20 cellular contexts compared by ENCODE assay signal in genomic region chr11:6727971-6728890, GRCh38. TPM values are rescaled to one million over a fixed set of nuclear protein-coding genes. Genes with fewer than 3 reads are reported as not detected.
DNase-seq lines count a peak whose midpoint lies in the region; ATAC-seq, FAIRE-seq and TF ChIP-seq lines count a peak whose summit lies in the region.
"Had no signal": no experiment of that assay in that cellular context is flagged by ENCODE, and none has a peak within 500 bp of the region (broad histone marks: within the 10 kb centered on the region; RNA-seq: fewer than 3 reads in every experiment).

No MANE protein-coding gene starts in this region.

- H3K4me3 Mint-ChIP-seq in CD4-positive, alpha-beta memory T cell = peak overlapping the region in 5 of 8 donors; percentile 31 to 57 (median 40)
- peak overlapping the region in 2 of 4 donors; percentile 32 to 33 for H3K4me3 Mint-ChIP-seq in IgD-negative memory B cell
- H3K4me3 Mint-ChIP-seq in naive thymus-derived CD4-positive, alpha-beta T cell = peak overlapping the region in 7 of 10 donors; percentile 22 to 78 (median 50)
- H3K4me3 Mint-ChIP-seq in activated T-helper 1 cell treated with anti-CD3 and anti-CD28 coated beads, Interleukin-12 subunit alpha, Interleukin-12 subunit beta, Interleukin-2, Interleukin-4 antibody, amounts not matched to agents 30 ng/mL and 10 ng/mL and 1 ng/mL, durations not matched to agents 14 hours and 24 hours and 36 hours = no peak overlapping the region
- H3K4me3 Mint-ChIP-seq in MCF 10A (ENCODE audit: unreplicated experiment) = no peak overlapping the region
- H3K4me3 Mint-ChIP-seq: type B pancreatic cell had no signal

- H3K36me3 ChIP-seq in CD4-positive, alpha-beta memory T cell (ENCODE audit: insufficient read depth, low read length) = no peaks in the 10 kb centered on the region
- peaks cover 0 to 17% (median 0%) of the 10 kb centered on the region in 3 experiments for H3K36me3 ChIP-seq in naive thymus-derived CD4-positive, alpha-beta T cell (ENCODE audit: control insufficient read depth in 2 of 3, insufficient read depth in 3 of 3, low read length in 3 of 3)
- H3K36me3 ChIP-seq in pancreas = no peaks in the 10 kb centered on the region
- H3K36me3 ChIP-seq: BLaER1 had no signal

- no peaks in the 10 kb centered on the region for H3K27me3 ChIP-seq in CD4-positive, alpha-beta memory T cell (ENCODE audit: insufficient read depth, low read length)
- H3K27me3 ChIP-seq in naive thymus-derived CD4-positive, alpha-beta T cell (ENCODE audit: control insufficient read depth in 2 of 2, insufficient read depth in 2 of 2, low read length in 2 of 2) = no peaks in the 10 kb centered on the region
- H3K27me3 ChIP-seq in pancreas = no peaks in the 10 kb centered on the region
- H3K27me3 ChIP-seq: BLaER1 had no signal

- no peak for FAIRE-seq in pancreas (lab: Jason Lieb, UNC)

- DNase-seq in CD4-positive, alpha-beta memory T cell = no peak
- DNase-seq in dermis blood vessel endothelial cell = peak; percentile 40
- no peak for DNase-seq in naive thymus-derived CD4-positive, alpha-beta T cell
- DNase-seq in GM19240 (ENCODE audit: insufficient read length, low spot score) = no peak
- no peak for DNase-seq in activated T-helper 1 cell treated with anti-CD3 and anti-CD28 coated beads, Interleukin-12 subunit alpha, Interleukin-12 subunit beta, Interleukin-2, Interleukin-4 antibody, amounts not matched to agents 30 ng/mL and 10 ng/mL and 1 ng/mL, durations not matched to agents 14 hours and 24 hours and 36 hours (ENCODE audit: low spot score)
- no peak for DNase-seq in pancreas
- no peak for DNase-seq in MCF 10A (ENCODE audit: unreplicated experiment)
- DNase-seq: activated CD4-positive, alpha-beta T cell treated with anti-CD3 and anti-CD28 coated beads for 4 hours; activated T-cell treated with anti-CD3 and anti-CD28 coated beads for 4 hours; central memory CD4-positive, alpha-beta T cell; DMS153; effector CD8-positive, alpha-beta T cell; NCI-H187 treated with DMSO at 0.1 percent for 48 hours; NCI-H510A; SHP77 treated with DMSO at 0.1 percent for 48 hours had no signal

- H3K36me3 Mint-ChIP-seq in CD4-positive, alpha-beta memory T cell = peaks cover 61 to 62% of the 10 kb centered on the region in 2 donors
- peaks cover 17% of the 10 kb centered on the region for H3K36me3 Mint-ChIP-seq in IgD-negative memory B cell
- peaks cover 18 to 75% (median 59%) of the 10 kb centered on the region in 5 donors for H3K36me3 Mint-ChIP-seq in naive thymus-derived CD4-positive, alpha-beta T cell
- H3K36me3 Mint-ChIP-seq in activated T-helper 1 cell treated with anti-CD3 and anti-CD28 coated beads, Interleukin-12 subunit alpha, Interleukin-12 subunit beta, Interleukin-2, Interleukin-4 antibody, amounts not matched to agents 30 ng/mL and 10 ng/mL and 1 ng/mL, durations not matched to agents 14 hours and 24 hours and 36 hours (ENCODE audit: low read depth) = peaks cover 52% of the 10 kb centered on the region
- no peaks in the 10 kb centered on the region for H3K36me3 Mint-ChIP-seq in MCF 10A (ENCODE audit: insufficient read depth, unreplicated experiment)
- H3K36me3 Mint-ChIP-seq: type B pancreatic cell had no signal

- H3K9me3 Mint-ChIP-seq in CD4-positive, alpha-beta memory T cell = peaks cover 0 to 14% (median 1%) of the 10 kb centered on the region in 8 donors
- H3K9me3 Mint-ChIP-seq in IgD-negative memory B cell (peaks cover 0 to 5% (median 3%) of the 10 kb centered on the region in 3 donors), MCF 10A (ENCODE audit: unreplicated experiment) (no peaks in the 10 kb centered on the region)
- H3K9me3 Mint-ChIP-seq in naive thymus-derived CD4-positive, alpha-beta T cell = peaks cover 0 to 45% (median 20%) of the 10 kb centered on the region in 11 donors
- H3K9me3 Mint-ChIP-seq in activated T-helper 1 cell treated with anti-CD3 and anti-CD28 coated beads, Interleukin-12 subunit alpha, Interleukin-12 subunit beta, Interleukin-2, Interleukin-4 antibody, amounts not matched to agents 30 ng/mL and 10 ng/mL and 1 ng/mL, durations not matched to agents 14 hours and 24 hours and 36 hours = peaks cover 19% of the 10 kb centered on the region
- H3K9me3 Mint-ChIP-seq: type B pancreatic cell had no signal

- TF ChIP-seq CTCF in pancreas (IDR thresholded peaks at IDR 0.05) (no peak), MCF 10A (IDR thresholded peaks at IDR 0.05; ENCODE audit: unreplicated experiment) (no peak)

- no peak for ATAC-seq in naive thymus-derived CD4-positive, alpha-beta T cell
- no peak for ATAC-seq in pancreas

- POLR2A ChIA-PET in CD4-positive, alpha-beta memory T cell (lab: Charles Lee; ENCODE audit: partially characterized antibody) = interaction anchor here (0.6 to 3.0 kb wide), 6 partner anchors 8 to 27 kb away, joined by 3 to 12 read pairs (median 3); no protein-coding TSS in a partner anchor
- POLR2A ChIA-PET in naive thymus-derived CD4-positive, alpha-beta T cell (lab: Charles Lee) = interaction anchor here (0.8 to 1.8 kb wide), 4 partner anchors 10 to 337 kb away, joined by 3 to 5 read pairs (median 4); no protein-coding TSS in a partner anchor
- POLR2A ChIA-PET in MCF 10A (lab: Yijun Ruan, JAX) = no interaction called here

- H3K4me3 ChIP-seq in CD4-positive, alpha-beta memory T cell (ENCODE audit: low read length in 2 of 2) = no peak overlapping the region
- no peak overlapping the region for H3K4me3 ChIP-seq in naive thymus-derived CD4-positive, alpha-beta T cell (ENCODE audit: low read length)
- H3K4me3 ChIP-seq in pancreas = no peak overlapping the region
- H3K4me3 ChIP-seq: BLaER1 had no signal

- no peak overlapping the region for H3K27ac ChIP-seq in CD4-positive, alpha-beta memory T cell (ENCODE audit: low read depth, low read length)
- peak overlapping the region; percentile 32 for H3K27ac ChIP-seq in naive thymus-derived CD4-positive, alpha-beta T cell (ENCODE audit: low read depth, low read length)
- no peak overlapping the region for H3K27ac ChIP-seq in pancreas
- H3K27ac ChIP-seq: BLaER1 had no signal

- H3K9me3 ChIP-seq in CD4-positive, alpha-beta memory T cell (ENCODE audit: control insufficient read depth in 1 of 2, low read length in 2 of 2) = no peaks in the 10 kb centered on the region
- H3K9me3 ChIP-seq in naive thymus-derived CD4-positive, alpha-beta T cell (ENCODE audit: control insufficient read depth in 2 of 3, low read length in 3 of 3) = peaks cover 0 to 5% (median 0%) of the 10 kb centered on the region in 3 experiments
- H3K9me3 ChIP-seq in pancreas = no peaks in the 10 kb centered on the region
- H3K9me3 ChIP-seq: BLaER1 had no signal

- no TSS peak for BruUV-seq in MCF 10A (replicated peaks; lab: Mats Ljungman, UMichigan)

- WGBS in pancreas, 2 donors = 39 to 56% methylated on average over 6 of the region's 6 CpGs

- intact Hi-C loops in CD4-positive, alpha-beta memory T cell (cut with micrococcal nuclease) = loop anchor here (2.0 kb wide), 1 partner anchor 15 kb away; no protein-coding TSS in a partner anchor
- intact Hi-C loops in naive thymus-derived CD4-positive, alpha-beta T cell (cut with micrococcal nuclease) = no loop called here
- intact Hi-C loops in activated T-helper 1 cell treated with anti-CD3 and anti-CD28 coated beads, Interleukin-12 subunit alpha, Interleukin-12 subunit beta, Interleukin-2, Interleukin-4 antibody, amounts not matched to agents 30 ng/mL and 10 ng/mL and 1 ng/mL, durations not matched to agents 14 hours and 24 hours and 36 hours (cut with micrococcal nuclease) = no loop called here
- intact Hi-C loops in pancreas (cut with DNase I) (no loop called here), MCF 10A (cut with micrococcal nuclease) (no loop called here)

- H3K27ac Mint-ChIP-seq in CD4-positive, alpha-beta memory T cell = peak overlapping the region; percentile 33 to 93 (median 74)
- peak overlapping the region in 2 of 3 donors; percentile 31 to 71 for H3K27ac Mint-ChIP-seq in IgD-negative memory B cell
- peak overlapping the region in 8 of 9 donors; percentile 37 to 91 (median 80) for H3K27ac Mint-ChIP-seq in naive thymus-derived CD4-positive, alpha-beta T cell
- H3K27ac Mint-ChIP-seq in activated T-helper 1 cell treated with anti-CD3 and anti-CD28 coated beads, Interleukin-12 subunit alpha, Interleukin-12 subunit beta, Interleukin-2, Interleukin-4 antibody, amounts not matched to agents 30 ng/mL and 10 ng/mL and 1 ng/mL, durations not matched to agents 14 hours and 24 hours and 36 hours = no peak overlapping the region
- H3K27ac Mint-ChIP-seq in MCF 10A (ENCODE audit: low read depth, unreplicated experiment) = no peak overlapping the region
- H3K27ac Mint-ChIP-seq: progenitor cell of endocrine pancreas, type B pancreatic cell had no signal

- CTCF ChIA-PET in CD4-positive, alpha-beta memory T cell (lab: Charles Lee; ENCODE audit: partially characterized antibody) = interaction anchor here (0.6 to 5.2 kb wide), 8 partner anchors 10 to 289 kb away, joined by 3 to 37 read pairs (median 3); no protein-coding TSS in a partner anchor
- CTCF ChIA-PET in naive thymus-derived CD4-positive, alpha-beta T cell (lab: Charles Lee) = interaction anchor here (0.6 to 1.6 kb wide), 8 partner anchors 9 to 197 kb away, joined by 3 to 7 read pairs (median 4); no protein-coding TSS in a partner anchor
- CTCF ChIA-PET in MCF 10A (lab: Yijun Ruan, JAX) = interaction anchor here (0.7 to 2.9 kb wide), 4 partner anchors 10 to 84 kb away, joined by 3 to 20 read pairs (median 8); partner anchors contain the start of gene MRPL17

- H3K4me1 ChIP-seq in CD4-positive, alpha-beta memory T cell (ENCODE audit: insufficient read depth, low read length) = peaks cover 70% of the 10 kb centered on the region
- peaks cover 37 to 46% of the 10 kb centered on the region in 2 donors for H3K4me1 ChIP-seq in naive thymus-derived CD4-positive, alpha-beta T cell (ENCODE audit: control insufficient read depth in 2 of 2, insufficient read depth in 2 of 2, low read length in 2 of 2)
- no peaks in the 10 kb centered on the region for H3K4me1 ChIP-seq in pancreas
- H3K4me1 ChIP-seq: BLaER1 had no signal

- no peaks in the 10 kb centered on the region for H3K27me3 Mint-ChIP-seq in CD4-positive, alpha-beta memory T cell
- H3K27me3 Mint-ChIP-seq in IgD-negative memory B cell = no peaks in the 10 kb centered on the region
- no peaks in the 10 kb centered on the region for H3K27me3 Mint-ChIP-seq in naive thymus-derived CD4-positive, alpha-beta T cell
- H3K27me3 Mint-ChIP-seq in activated T-helper 1 cell treated with anti-CD3 and anti-CD28 coated beads, Interleukin-12 subunit alpha, Interleukin-12 subunit beta, Interleukin-2, Interleukin-4 antibody, amounts not matched to agents 30 ng/mL and 10 ng/mL and 1 ng/mL, durations not matched to agents 14 hours and 24 hours and 36 hours (ENCODE audit: insufficient read depth) = no peaks in the 10 kb centered on the region
- H3K27me3 Mint-ChIP-seq in MCF 10A (ENCODE audit: insufficient read depth, unreplicated experiment) = peaks cover 56% of the 10 kb centered on the region
- H3K27me3 Mint-ChIP-seq: progenitor cell of endocrine pancreas had no signal

- peaks cover 50 to 93% (median 71%) of the 10 kb centered on the region in 4 donors for H3K4me1 Mint-ChIP-seq in CD4-positive, alpha-beta memory T cell
- H3K4me1 Mint-ChIP-seq in IgD-negative memory B cell (peaks cover 28 to 42% (median 34%) of the 10 kb centered on the region in 3 donors), MCF 10A (ENCODE audit: insufficient read depth, unreplicated experiment) (no peaks in the 10 kb centered on the region)
- peaks cover 34 to 95% (median 73%) of the 10 kb centered on the region in 7 donors for H3K4me1 Mint-ChIP-seq in naive thymus-derived CD4-positive, alpha-beta T cell
- peaks cover 38% of the 10 kb centered on the region for H3K4me1 Mint-ChIP-seq in activated T-helper 1 cell treated with anti-CD3 and anti-CD28 coated beads, Interleukin-12 subunit alpha, Interleukin-12 subunit beta, Interleukin-2, Interleukin-4 antibody, amounts not matched to agents 30 ng/mL and 10 ng/mL and 1 ng/mL, durations not matched to agents 14 hours and 24 hours and 36 hours (ENCODE audit: low read depth)

RNA-seq across cellular contexts. Expression of gene OR2AG2, which starts 43.5 kb away (rescaled TPM):
- total RNA-seq in CD4-positive, alpha-beta memory T cell = not detected
- not detected for polyA plus RNA-seq in CD4-positive, alpha-beta memory T cell
- polyA plus RNA-seq in IgD-negative memory B cell = not detected
- total RNA-seq in dermis blood vessel endothelial cell = not detected in 2 replicates
- under 1 TPM in 1 of 5 experiments, not detected in 4; 0.15 TPM for total RNA-seq in naive thymus-derived CD4-positive, alpha-beta T cell
- polyA plus RNA-seq in naive thymus-derived CD4-positive, alpha-beta T cell = not detected
- 0.23 and 0.47 TPM in 2 replicates for total RNA-seq in activated T-helper 1 cell treated with anti-CD3 and anti-CD28 coated beads, Interleukin-12 subunit alpha, Interleukin-12 subunit beta, Interleukin-2, Interleukin-4 antibody, amounts not matched to agents 30 ng/mL and 10 ng/mL and 1 ng/mL, durations not matched to agents 14 hours and 24 hours and 36 hours
- under 1 TPM in 5 of 6 donors, not detected in 1; 0.08 to 0.17 (median 0.12) TPM for total RNA-seq in pancreas
- not detected for polyA plus RNA-seq in pancreas
- 0.37 and 0.39 TPM in 2 replicates for total RNA-seq in MCF 10A (2022)

RNA-seq across cellular contexts. Expression of gene MRPL17, which starts 45.1 kb away (rescaled TPM):
- total RNA-seq in CD4-positive, alpha-beta memory T cell = 10 to 100 TPM; 33.4 to 36.9 TPM
- polyA plus RNA-seq in CD4-positive, alpha-beta memory T cell = 10 to 100 TPM; 12.7 to 42.6 TPM
- polyA plus RNA-seq in IgD-negative memory B cell (15.8 TPM), pancreas (10 to 100 TPM; 33.6 to 33.8 TPM)
- total RNA-seq in dermis blood vessel endothelial cell (31.2 and 61.6 TPM in 2 replicates), pancreas (10 to 100 TPM; 10.6 to 24.5 (median 19.8) TPM), MCF 10A (2022) (78.0 and 88.4 TPM in 2 replicates)
- total RNA-seq in naive thymus-derived CD4-positive, alpha-beta T cell = 10 to 100 TPM in 4 of 5 experiments, 1 to 10 TPM in 1; 10.0 to 70.3 (median 26.4) TPM
- polyA plus RNA-seq in naive thymus-derived CD4-positive, alpha-beta T cell = 10 to 100 TPM; 21.6 to 33.4 TPM
- total RNA-seq in activated T-helper 1 cell treated with anti-CD3 and anti-CD28 coated beads, Interleukin-12 subunit alpha, Interleukin-12 subunit beta, Interleukin-2, Interleukin-4 antibody, amounts not matched to agents 30 ng/mL and 10 ng/mL and 1 ng/mL, durations not matched to agents 14 hours and 24 hours and 36 hours = 121 and 132 TPM in 2 replicates

RNA-seq across cellular contexts. Expression of gene OR2AG1, which starts 54.6 kb away (rescaled TPM):
- not detected for total RNA-seq in CD4-positive, alpha-beta memory T cell
- not detected for polyA plus RNA-seq in CD4-positive, alpha-beta memory T cell
- polyA plus RNA-seq in IgD-negative memory B cell = not detected
- total RNA-seq in dermis blood vessel endothelial cell = not detected in 2 replicates
- total RNA-seq in naive thymus-derived CD4-positive, alpha-beta T cell = not detected
- not detected for polyA plus RNA-seq in naive thymus-derived CD4-positive, alpha-beta T cell
- not detected in 2 replicates for total RNA-seq in activated T-helper 1 cell treated with anti-CD3 and anti-CD28 coated beads, Interleukin-12 subunit alpha, Interleukin-12 subunit beta, Interleukin-2, Interleukin-4 antibody, amounts not matched to agents 30 ng/mL and 10 ng/mL and 1 ng/mL, durations not matched to agents 14 hours and 24 hours and 36 hours
- not detected for total RNA-seq in pancreas
- polyA plus RNA-seq in pancreas = not detected
- not detected in 2 replicates for total RNA-seq in MCF 10A (2022)
- total RNA-seq: progenitor cell of endocrine pancreas; T-helper 2 cell treated with Interferon-gamma antibody and Interleukin-4, amounts not matched to agents 100 ng/mL and 5 ng/mL, for 36 hours had no signal

Comparison
In these comparisons a context has a peak if more than half of its experiments do, and no peak if none do; other contexts are left out.
1. H3K27ac Mint-ChIP-seq: peak in CD4-positive, alpha-beta memory T cell (7 of 7), IgD-negative memory B cell (2 of 3) and naive thymus-derived CD4-positive, alpha-beta T cell (8 of 9); none in activated T-helper 1 cell treated with anti-CD3 and anti-CD28 coated beads, Interleukin-12 subunit alpha, Interleukin-12 subunit beta, Interleukin-2, Interleukin-4 antibody, amounts not matched to agents 30 ng/mL and 10 ng/mL and 1 ng/mL, durations not matched to agents 14 hours and 24 hours and 36 hours (single experiment) and MCF 10A (single experiment).
2. H3K4me3 Mint-ChIP-seq: peak in CD4-positive, alpha-beta memory T cell (5 of 8) and naive thymus-derived CD4-positive, alpha-beta T cell (7 of 10); none in activated T-helper 1 cell treated with anti-CD3 and anti-CD28 coated beads, Interleukin-12 subunit alpha, Interleukin-12 subunit beta, Interleukin-2, Interleukin-4 antibody, amounts not matched to agents 30 ng/mL and 10 ng/mL and 1 ng/mL, durations not matched to agents 14 hours and 24 hours and 36 hours (single experiment) and MCF 10A (single experiment).